In genomic region chr15:40282144-40282869, GRCh38 we compare ENCODE assay signal across 1 cellular context.
TF ChIP-seq lines count a peak whose summit lies in the region.

No MANE protein-coding gene starts in this region.

TF ChIP-seq in K562, 482 proteins besides CTCF, POLR2A, EP300 and RAD21 (continued from another document and continues in another):
- TF ChIP-seq ARID4B (CRISPR knock-in tag; IDR thresholded peaks at IDR 0.05): peak; percentile 86
- TF ChIP-seq HMGN3 (IDR thresholded peaks at IDR 0.05; ENCODE audit: borderline replicate concordance, extremely low read depth, insufficient read length, low read depth, low read length): no peak
- TF ChIP-seq U2AF1 (optimal IDR thresholded peaks at IDR 0.05; ENCODE audit: low read depth, low read length): peak; percentile 78
- peak; percentile 36; the same call in 1 of the 2 replicates for TF ChIP-seq LCOR (CRISPR knock-in tag; IDR thresholded peaks at IDR 0.05)
- no peak for TF ChIP-seq PATZ1 (CRISPR knock-in tag; IDR thresholded peaks at IDR 0.05; ENCODE audit: borderline replicate concordance)
- TF ChIP-seq TAL1 (IDR thresholded peaks at IDR 0.05): no peak
- no peak for TF ChIP-seq MYBL2 (IDR thresholded peaks at IDR 0.05; ENCODE audit: low read depth)
- TF ChIP-seq MYBL2 (CRISPR knock-in tag; IDR thresholded peaks at IDR 0.05; ENCODE audit: borderline replicate concordance): no peak
- TF ChIP-seq ILK (tag; IDR thresholded peaks at IDR 0.05; ENCODE audit: borderline replicate concordance, low read depth): no peak
- TF ChIP-seq FOXA1 (IDR thresholded peaks at IDR 0.05; ENCODE audit: borderline replicate concordance): no peak
- TF ChIP-seq, protein P1, sequence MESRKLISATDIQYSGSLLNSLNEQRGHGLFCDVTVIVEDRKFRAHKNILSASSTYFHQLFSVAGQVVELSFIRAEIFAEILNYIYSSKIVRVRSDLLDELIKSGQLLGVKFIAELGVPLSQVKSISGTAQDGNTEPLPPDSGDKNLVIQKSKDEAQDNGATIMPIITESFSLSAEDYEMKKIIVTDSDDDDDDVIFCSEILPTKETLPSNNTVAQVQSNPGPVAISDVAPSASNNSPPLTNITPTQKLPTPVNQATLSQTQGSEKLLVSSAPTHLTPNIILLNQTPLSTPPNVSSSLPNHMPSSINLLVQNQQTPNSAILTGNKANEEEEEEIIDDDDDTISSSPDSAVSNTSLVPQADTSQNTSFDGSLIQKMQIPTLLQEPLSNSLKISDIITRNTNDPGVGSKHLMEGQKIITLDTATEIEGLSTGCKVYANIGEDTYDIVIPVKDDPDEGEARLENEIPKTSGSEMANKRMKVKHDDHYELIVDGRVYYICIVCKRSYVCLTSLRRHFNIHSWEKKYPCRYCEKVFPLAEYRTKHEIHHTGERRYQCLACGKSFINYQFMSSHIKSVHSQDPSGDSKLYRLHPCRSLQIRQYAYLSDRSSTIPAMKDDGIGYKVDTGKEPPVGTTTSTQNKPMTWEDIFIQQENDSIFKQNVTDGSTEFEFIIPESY (CRISPR knock-in tag; IDR thresholded peaks at IDR 0.05): no peak; the same call in 1 of the 2 replicates
- no peak for TF ChIP-seq JUNB (CRISPR knock-in tag; conservative IDR thresholded peaks at IDR 0.05)
- TF ChIP-seq ARID2 (IDR thresholded peaks at IDR 0.05): no peak
- TF ChIP-seq RHOXF2B (CRISPR knock-in tag; conservative IDR thresholded peaks at IDR 0.05): no peak
- peak; percentile 81 for TF ChIP-seq CXXC5 (CRISPR knock-in tag; IDR thresholded peaks at IDR 0.05)
- TF ChIP-seq GMEB1 (CRISPR knock-in tag; IDR thresholded peaks at IDR 0.05): 0 out of 2 replicates have a peak, but pooled peaks have one; percentile 32
- TF ChIP-seq ZNF584 (CRISPR knock-in tag; IDR thresholded peaks at IDR 0.05; ENCODE audit: low read depth): no peak
- no peak for TF ChIP-seq ZNF511 (CRISPR knock-in tag; IDR thresholded peaks at IDR 0.05)
- no peak for TF ChIP-seq CREM (IDR thresholded peaks at IDR 0.05; ENCODE audit: low read depth)
- TF ChIP-seq SRSF7 (optimal IDR thresholded peaks at IDR 0.05; ENCODE audit: low read depth, low read length): no peak
- TF ChIP-seq ZNF232 (CRISPR knock-in tag; IDR thresholded peaks at IDR 0.05): 0 out of 2 replicates have a peak, but pooled peaks have one; percentile 42
- 0 out of 4 replicates have a peak, but pooled peaks of 1 of the 2 experiments have one; percentile 56 for TF ChIP-seq MLX (CRISPR knock-in tag; conservative IDR thresholded peaks at IDR 0.05)
- peak; percentile 12 to 36; a peak in 1 of 4 replicates for TF ChIP-seq MAZ (CRISPR knock-in tag; conservative IDR thresholded peaks at IDR 0.05 in 1 of 2, IDR thresholded peaks at IDR 0.05 in 1 of 2)
- TF ChIP-seq ID3 (CRISPR knock-in tag; IDR thresholded peaks at IDR 0.05): no peak
- TF ChIP-seq ID3 (tag; IDR thresholded peaks at IDR 0.05): peak; percentile 73; the same call in 1 of the 2 replicates
- TF ChIP-seq PML (IDR thresholded peaks at IDR 0.05; ENCODE audit: low read length): no peak
- TF ChIP-seq ZNF77 (CRISPR knock-in tag; IDR thresholded peaks at IDR 0.05): no peak
- no peak for TF ChIP-seq ZKSCAN8 (CRISPR knock-in tag; IDR thresholded peaks at IDR 0.05)
- no peak for TF ChIP-seq ZNF695 (CRISPR knock-in tag; IDR thresholded peaks at IDR 0.05)
- TF ChIP-seq RUNX1 (IDR thresholded peaks at IDR 0.05; ENCODE audit: low read depth): no peak
- no peak for TF ChIP-seq EHMT2 (IDR thresholded peaks at IDR 0.05)
- peak; percentile 63 for TF ChIP-seq STAG1 (CRISPR knock-in tag; IDR thresholded peaks at IDR 0.05; ENCODE audit: borderline replicate concordance)
- peak in 1 of 2 experiments; percentile 18; a peak in 1 of 4 replicates for TF ChIP-seq HDAC1 (IDR thresholded peaks at IDR 0.05)
- TF ChIP-seq ATF4 (CRISPR knock-in tag; IDR thresholded peaks at IDR 0.05): no peak
- no peak for TF ChIP-seq MCM7 (IDR thresholded peaks at IDR 0.05)
- TF ChIP-seq FOXM1 (IDR thresholded peaks at IDR 0.05; ENCODE audit: low read depth): no peak
- no peak for TF ChIP-seq FOXM1 (CRISPR knock-in tag; IDR thresholded peaks at IDR 0.05; ENCODE audit: low read depth)
- no peak for TF ChIP-seq HNRNPLL (IDR thresholded peaks at IDR 0.05; ENCODE audit: low read depth, low read length, poor library complexity, severe bottlenecking)
- TF ChIP-seq, protein P2, sequence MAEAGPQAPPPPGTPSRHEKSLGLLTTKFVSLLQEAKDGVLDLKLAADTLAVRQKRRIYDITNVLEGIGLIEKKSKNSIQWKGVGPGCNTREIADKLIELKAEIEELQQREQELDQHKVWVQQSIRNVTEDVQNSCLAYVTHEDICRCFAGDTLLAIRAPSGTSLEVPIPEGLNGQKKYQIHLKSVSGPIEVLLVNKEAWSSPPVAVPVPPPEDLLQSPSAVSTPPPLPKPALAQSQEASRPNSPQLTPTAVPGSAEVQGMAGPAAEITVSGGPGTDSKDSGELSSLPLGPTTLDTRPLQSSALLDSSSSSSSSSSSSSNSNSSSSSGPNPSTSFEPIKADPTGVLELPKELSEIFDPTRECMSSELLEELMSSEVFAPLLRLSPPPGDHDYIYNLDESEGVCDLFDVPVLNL (CRISPR knock-in tag; IDR thresholded peaks at IDR 0.05; ENCODE audit: low read depth): no peak
- TF ChIP-seq, protein P3, sequence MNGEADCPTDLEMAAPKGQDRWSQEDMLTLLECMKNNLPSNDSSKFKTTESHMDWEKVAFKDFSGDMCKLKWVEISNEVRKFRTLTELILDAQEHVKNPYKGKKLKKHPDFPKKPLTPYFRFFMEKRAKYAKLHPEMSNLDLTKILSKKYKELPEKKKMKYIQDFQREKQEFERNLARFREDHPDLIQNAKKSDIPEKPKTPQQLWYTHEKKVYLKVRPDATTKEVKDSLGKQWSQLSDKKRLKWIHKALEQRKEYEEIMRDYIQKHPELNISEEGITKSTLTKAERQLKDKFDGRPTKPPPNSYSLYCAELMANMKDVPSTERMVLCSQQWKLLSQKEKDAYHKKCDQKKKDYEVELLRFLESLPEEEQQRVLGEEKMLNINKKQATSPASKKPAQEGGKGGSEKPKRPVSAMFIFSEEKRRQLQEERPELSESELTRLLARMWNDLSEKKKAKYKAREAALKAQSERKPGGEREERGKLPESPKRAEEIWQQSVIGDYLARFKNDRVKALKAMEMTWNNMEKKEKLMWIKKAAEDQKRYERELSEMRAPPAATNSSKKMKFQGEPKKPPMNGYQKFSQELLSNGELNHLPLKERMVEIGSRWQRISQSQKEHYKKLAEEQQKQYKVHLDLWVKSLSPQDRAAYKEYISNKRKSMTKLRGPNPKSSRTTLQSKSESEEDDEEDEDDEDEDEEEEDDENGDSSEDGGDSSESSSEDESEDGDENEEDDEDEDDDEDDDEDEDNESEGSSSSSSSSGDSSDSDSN (IDR thresholded peaks at IDR 0.05; ENCODE audit: borderline replicate concordance in 1 of 2, low read depth in 2 of 2, low read length in 2 of 2): peak in 1 of 2 experiments; percentile 73; a peak in 1 of 4 replicates
- TF ChIP-seq E2F1 (CRISPR knock-in tag; IDR thresholded peaks at IDR 0.05): peak; percentile 14; the same call in 1 of the 2 replicates
- no peak for TF ChIP-seq ZBED1 (IDR thresholded peaks at IDR 0.05)
- no peak for TF ChIP-seq ILF3 (IDR thresholded peaks at IDR 0.05; ENCODE audit: borderline replicate concordance)
- peak; percentile 86 for TF ChIP-seq EGR1 (conservative IDR thresholded peaks at IDR 0.05)
- no peak for TF ChIP-seq GATAD2A (IDR thresholded peaks at IDR 0.05)
- TF ChIP-seq HES1 (IDR thresholded peaks at IDR 0.05; ENCODE audit: low read depth): no peak
- no peak for TF ChIP-seq PHB2 (IDR thresholded peaks at IDR 0.05; ENCODE audit: low read depth)
- no peak for TF ChIP-seq ZNF444 (CRISPR knock-in tag; IDR thresholded peaks at IDR 0.05)
